8 cellular contexts compared by ENCODE assay signal in genomic region chr7:88927-89921, GRCh38.
DNase-seq lines count a peak whose midpoint lies in the region; ATAC-seq and TF ChIP-seq lines count a peak whose summit lies in the region.

No MANE protein-coding gene starts in this region.

- no peak overlapping the region for H3K27ac ChIP-seq in SK-N-MC

- TF ChIP-seq CTCF in fibroblast of pulmonary artery (IDR thresholded peaks at IDR 0.05; ENCODE audit: low read length, missing control alignments): no peak
- no peak for TF ChIP-seq CTCF in GM10266 (IDR thresholded peaks at IDR 0.05; ENCODE audit: control insufficient read depth, insufficient read depth, low read depth, missing control alignments)

- H3K36me3 ChIP-seq in SK-N-MC (ENCODE audit: insufficient read depth, low read length): no peaks in the 10 kb centered on the region

- peak; percentile 79 for ATAC-seq in sciatic nerve

- DNase-seq in GM04503 (ENCODE audit: low read depth) (peak; percentile 76), SK-N-MC (ENCODE audit: low read depth, low spot score) (no peak), fibroblast of pulmonary artery (ENCODE audit: low read depth) (peak; percentile 85), sciatic nerve (ENCODE audit: low spot score) (peak; percentile 76), GM10266 (ENCODE audit: extremely low spot score) (no peak), NCI-H446 treated with DMSO at 0.1 percent for 48 hours (lab: John Stamatoyannopoulos, UW) (no peak), NCI-H1092 treated with DMSO at 0.1 percent for 48 hours (lab: John Stamatoyannopoulos, UW) (no peak), NCI-H1417 treated with DMSO at 0.1 percent for 48 hours (lab: John Stamatoyannopoulos, UW) (no peak)

- no peak overlapping the region for H3K4me3 ChIP-seq in SK-N-MC
- no peak overlapping the region for H3K4me3 ChIP-seq in fibroblast of pulmonary artery (replicated peaks; ENCODE audit: low read depth, low read length)

- peak overlapping the region; percentile 20 for H3K9ac ChIP-seq in SK-N-MC (ENCODE audit: insufficient read length)

- intact Hi-C loops in sciatic nerve (cut with DNase I): no loop called here

- H3K9me3 ChIP-seq in SK-N-MC (ENCODE audit: low read depth, low read length): no peaks in the 10 kb centered on the region

Comparison
In these comparisons a context has a peak if more than half of its experiments do, and no peak if none do; other contexts are left out.
1. DNase-seq: peak in GM04503 (single experiment), fibroblast of pulmonary artery (single experiment) and sciatic nerve (single experiment); none in SK-N-MC (single experiment), GM10266 (single experiment), NCI-H446 treated with DMSO at 0.1 percent for 48 hours (single experiment), NCI-H1092 treated with DMSO at 0.1 percent for 48 hours (single experiment) and NCI-H1417 treated with DMSO at 0.1 percent for 48 hours (single experiment).